ENCODE assay signal across 8 cellular contexts in genomic region chr3:160225181-160226025, GRCh38. TPM values are rescaled to one million over a fixed set of nuclear protein-coding genes. Genes with fewer than 3 reads are reported as not detected.
A peak's percentile ranks its signal among the peaks of the same experiment; 100 is the strongest.
DNase-seq lines count a peak whose midpoint lies in the region; ATAC-seq and TF ChIP-seq lines count a peak whose summit lies in the region.

Gene C3orf80, plus strand, starts transcription at chr3:160225422. Its CDS starts 214 bp downstream, at chr3:160225636.

- CTCF ChIA-PET in AG04450 (lab: Charles Lee) = interaction anchor here (0.6 to 0.9 kb wide), 2 partner anchors 8 to 188 kb away, joined by 3 to 6 read pairs; no protein-coding TSS in a partner anchor

- POLR2A ChIA-PET in AG04450 (lab: Yijun Ruan, JAX) = interaction anchor here (0.6 kb wide), 1 partner anchor 109 kb away, joined by 4 read pairs; no protein-coding TSS in a partner anchor

- H3K4me3 ChIP-seq in AG04450 (ENCODE audit: low read depth, low read length) = peak within 1 kb of the TSS; percentile 57
- H3K4me3 ChIP-seq in dorsolateral prefrontal cortex = peak within 1 kb of the TSS; percentile 47 to 80 (median 69)

- peak; percentile 58 for ATAC-seq in GM18520 (IDR thresholded peaks at IDR 0.05; ENCODE audit: unreplicated experiment)
- ATAC-seq in HG02981 (IDR thresholded peaks at IDR 0.05; ENCODE audit: unreplicated experiment) = peak; percentile 70

- H3K27me3 ChIP-seq in AG04450 (ENCODE audit: control insufficient read depth, insufficient read depth, low read length) (peaks cover 49% of the 10 kb centered on the region), dorsolateral prefrontal cortex (peaks cover 0 to 28% (median 0%) of the 10 kb centered on the region in 45 donors)

- H3K9me3 ChIP-seq in AG04450 (ENCODE audit: control insufficient read depth, insufficient read depth, low read length) = no peaks in the 10 kb centered on the region

- DNase-seq in AG04450 (ENCODE audit: low read depth, low spot score) (no peak), NCI-H2107 (lab: John Stamatoyannopoulos, UW) (peak; percentile 71), dorsolateral prefrontal cortex (peak in 9 of 10 donors; percentile 34 to 79 (median 60)), lung microvascular endothelial cell (ENCODE audit: low read depth in 2 of 2) (peak; percentile 47 to 69)
- DNase-seq in activated CD4-positive, CD25-positive, alpha-beta regulatory T cell treated with anti-CD3 and anti-CD28 coated beads, Interleukin-2, amount 50 U/mL, for 72 hours = peak; percentile 55
- peak; percentile 66 for DNase-seq in stimulated activated CD8-positive, alpha-beta memory T cell treated with anti-CD3 and anti-CD28 coated beads, Interleukin-4, amount 100 ng/mL, for 48 hours

- TF ChIP-seq CTCF in AG04450 (IDR thresholded peaks at IDR 0.05; ENCODE audit: low read depth, low read length) (no peak), dorsolateral prefrontal cortex (IDR thresholded peaks at IDR 0.05 in 54 of 56, conservative IDR thresholded peaks at IDR 0.05 in 2 of 56; ENCODE audit: low read depth in 1 of 56, partially characterized antibody in 56 of 56) (peak in 34 of 56 donors; percentile 5 to 60 (median 30))

- intact Hi-C loops in dorsolateral prefrontal cortex (cut with DNase I) = loop anchor here (5.0 to 10.0 kb wide), 4 partner anchors 61 to 381 kb away; partner anchors contain the start of genes IFT80 (in 1 of the 2) and SMC4 (in 1 of the 2)

- no peak within 1 kb of the TSS for H3K27ac ChIP-seq in AG04450 (ENCODE audit: low read depth, low read length)
- H3K27ac ChIP-seq in dorsolateral prefrontal cortex = peak within 1 kb of the TSS in 57 of 59 donors; percentile 8 to 86 (median 73)

RNA-seq across cellular contexts. Expression of gene C3orf80, which starts in this region (rescaled TPM):
- polyA plus RNA-seq in AG04450 (2011; rRNA removed) = not detected in 2 replicates
- polyA minus RNA-seq in AG04450 (2011; rRNA and poly(A)+ RNA removed) = not detected in 2 replicates
- total RNA-seq in dorsolateral prefrontal cortex (10 to 100 TPM in 111 of 120 experiments, 1 to 10 TPM in 9; 6.4 to 36.0 (median 19.3) TPM), lung microvascular endothelial cell (under 0.01 TPM in 1 of 2 replicates, not detected in the other)

Comparison
In these comparisons a context has a peak if more than half of its experiments do, and no peak if none do; other contexts are left out.
1. Peak in DNase-seq in lung microvascular endothelial cell; RNA of the gene not detected or under 1 TPM.